In the genomic region with DNA sequence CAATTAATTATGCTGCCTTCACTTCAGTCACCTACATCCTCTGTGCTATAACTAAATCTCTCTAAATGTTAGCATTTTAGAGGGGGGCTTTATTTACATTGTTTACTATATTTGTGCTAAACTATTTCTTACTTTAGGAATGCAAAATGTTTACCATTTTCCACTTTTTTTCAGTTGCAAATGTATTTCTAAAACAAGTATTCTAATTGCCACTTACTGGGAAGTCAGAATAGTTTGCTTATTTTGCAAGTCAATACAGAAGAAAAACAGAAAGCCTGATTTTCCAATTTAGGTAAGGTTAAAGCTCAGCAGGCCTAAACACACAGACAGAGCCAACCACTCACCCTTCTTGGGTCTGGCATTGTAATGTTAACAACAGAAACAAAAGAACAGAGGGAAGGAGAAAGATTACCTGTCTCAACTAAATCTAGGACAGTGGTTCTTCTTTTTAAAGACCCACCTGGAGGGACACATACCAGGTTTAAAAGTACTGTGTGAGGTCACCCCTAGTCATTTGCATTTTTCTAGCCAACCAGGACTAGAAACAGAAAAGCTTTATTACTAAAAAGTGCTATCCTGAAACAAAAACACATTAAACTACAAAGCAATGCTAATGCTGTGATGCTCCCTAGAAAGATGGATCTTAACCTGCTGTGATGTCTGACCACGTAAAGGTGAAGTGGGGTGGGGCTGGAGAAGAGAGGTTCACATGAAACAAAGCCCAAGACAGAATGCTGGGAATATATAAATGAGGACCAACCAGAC, we compare ENCODE assay signal across 17 cellular contexts.
DNase-seq lines count a peak whose midpoint lies in the region; ATAC-seq and TF ChIP-seq lines count a peak whose summit lies in the region.
"Had no signal": no experiment of that assay in that cellular context is flagged by ENCODE, and none has a peak within 500 bp of the region (broad histone marks: within the 10 kb centered on the region; RNA-seq: fewer than 3 reads in every experiment).

No MANE protein-coding gene starts in this region.

- peaks cover 3% of the 10 kb centered on the region for H3K9me3 Mint-ChIP-seq in progenitor cell of endocrine pancreas (ENCODE audit: low read depth)
- H3K9me3 Mint-ChIP-seq: CD4-positive, alpha-beta memory T cell had no signal

- peaks cover 35% of the 10 kb centered on the region for H3K27me3 ChIP-seq in iPS DF 6.9 (ENCODE audit: control insufficient read depth, insufficient read depth, low read length)
- H3K27me3 ChIP-seq: BE2C, Peyer's patch had no signal

- WGBS in iPS DF 6.9 (ENCODE audit: insufficient coverage, insufficient read length) = no CpG with 5 or more reads among the region's 1 CpG

- DNase-seq in NCI-H748 (lab: John Stamatoyannopoulos, UW; ENCODE audit: unreplicated experiment) = peak; percentile 75
- DNase-seq in iPS DF 6.9 (ENCODE audit: low read depth, low spot score) = peak; percentile 73
- DNase-seq in progenitor cell of endocrine pancreas (ENCODE audit: low spot score, unreplicated experiment) = no peak
- no peak for DNase-seq in NCI-H1092 treated with DMSO at 0.1 percent for 48 hours (lab: John Stamatoyannopoulos, UW)
- no peak for DNase-seq in activated CD4-positive, CD25-positive, alpha-beta regulatory T cell treated with anti-CD3 and anti-CD28 coated beads, Interleukin-2, amount 50 U/mL, for 72 hours
- no peak for DNase-seq in NCI-H345 treated with DMSO at 0.1 percent for 48 hours (lab: John Stamatoyannopoulos, UW; ENCODE audit: unreplicated experiment)
- DNase-seq: BE2C; CD4-positive, alpha-beta memory T cell; MV-4-11; NCI-H1436; NCI-H2107; NCI-H446; NCI-H82; Peyer's patch; Right ventricle myocardium superior; SK-N-SH had no signal

- peak; percentile 8 for ATAC-seq in HG03442 (IDR thresholded peaks at IDR 0.05; ENCODE audit: unreplicated experiment)

- H3K36me3 Mint-ChIP-seq in progenitor cell of endocrine pancreas (ENCODE audit: insufficient read depth) = peaks cover 16% of the 10 kb centered on the region

- H3K27me3 Mint-ChIP-seq in progenitor cell of endocrine pancreas = no peaks in the 10 kb centered on the region
- H3K27me3 Mint-ChIP-seq: CD4-positive, alpha-beta memory T cell had no signal

- no peaks in the 10 kb centered on the region for H3K36me3 ChIP-seq in iPS DF 6.9 (ENCODE audit: control insufficient read depth, insufficient read depth, low read length)
- H3K36me3 ChIP-seq: BE2C had no signal

- H3K9me3 ChIP-seq in iPS DF 6.9 (ENCODE audit: control insufficient read depth, insufficient read depth, low read length) = no peaks in the 10 kb centered on the region
- H3K9me3 ChIP-seq: BE2C, Peyer's patch, SK-N-SH had no signal

- no peak overlapping the region for H3K27ac ChIP-seq in iPS DF 6.9 (ENCODE audit: low read length)
- H3K27ac ChIP-seq: Peyer's patch had no signal

- H3K4me3 ChIP-seq in iPS DF 6.9 (ENCODE audit: low read length) = no peak overlapping the region
- H3K4me3 ChIP-seq: Peyer's patch had no signal

- peak overlapping the region; percentile 67 for H3K27ac Mint-ChIP-seq in progenitor cell of endocrine pancreas

- H3K4me1 ChIP-seq in iPS DF 6.9 (ENCODE audit: control insufficient read depth, insufficient read depth, low read length) = peaks cover 1% of the 10 kb centered on the region; the same call in 1 of the 2 replicates
- H3K4me1 ChIP-seq: BE2C, Peyer's patch had no signal

- H3K4me3 Mint-ChIP-seq in progenitor cell of endocrine pancreas (ENCODE audit: low read depth) = no peak overlapping the region
- H3K4me3 Mint-ChIP-seq: CD4-positive, alpha-beta memory T cell had no signal

- no peak for TF ChIP-seq CTCF in progenitor cell of endocrine pancreas (IDR thresholded peaks at IDR 0.05; ENCODE audit: unreplicated experiment)

- H3K4me1 Mint-ChIP-seq in progenitor cell of endocrine pancreas (ENCODE audit: low read depth) = peaks cover 11% of the 10 kb centered on the region
- H3K4me1 Mint-ChIP-seq: CD4-positive, alpha-beta memory T cell had no signal

Comparison
In these comparisons a context has a peak if more than half of its experiments do, and no peak if none do; other contexts are left out.
1. DNase-seq: peak in NCI-H748 (single experiment) and iPS DF 6.9 (single experiment); none in progenitor cell of endocrine pancreas (single experiment), NCI-H1092 treated with DMSO at 0.1 percent for 48 hours (single experiment), activated CD4-positive, CD25-positive, alpha-beta regulatory T cell treated with anti-CD3 and anti-CD28 coated beads, Interleukin-2, amount 50 U/mL, for 72 hours (single experiment) and NCI-H345 treated with DMSO at 0.1 percent for 48 hours (single experiment).